In the genomic region with DNA sequence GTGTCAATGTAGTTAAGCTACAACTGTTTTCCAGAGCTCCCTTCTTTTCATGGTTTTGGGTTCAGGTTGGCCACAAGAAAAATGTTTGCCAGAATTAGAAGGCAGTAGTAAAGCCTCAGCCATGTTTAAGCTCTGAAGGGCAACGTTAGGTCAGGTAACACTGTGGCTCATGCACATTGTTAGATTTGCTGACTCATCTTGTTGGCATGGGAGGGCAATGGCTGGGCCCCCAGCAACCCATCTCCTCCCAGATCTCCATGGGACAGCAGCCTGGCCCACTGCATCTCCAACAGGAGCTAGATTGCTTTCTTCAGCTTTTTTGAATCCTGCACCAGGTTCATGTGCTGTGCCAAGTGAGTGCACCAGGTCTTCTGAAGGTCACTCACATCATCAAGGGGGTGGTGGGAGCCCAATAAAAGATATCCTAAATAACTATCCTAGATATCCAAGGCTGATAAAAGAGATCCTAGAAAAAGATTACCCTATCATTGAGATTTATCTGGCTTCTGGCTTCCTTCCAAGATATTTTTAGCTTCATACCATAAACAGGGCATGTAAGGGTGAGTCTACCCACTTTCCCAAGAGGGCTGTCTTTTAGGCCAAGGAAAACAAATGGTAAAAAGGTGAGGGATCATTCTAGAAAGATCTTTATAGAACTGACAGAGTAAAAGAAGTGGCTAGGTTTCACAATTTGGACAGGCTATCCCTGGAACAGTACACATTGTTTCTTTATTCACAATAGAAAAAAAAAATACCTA, we compare ENCODE assay signal across 1 cellular context.
TF ChIP-seq lines count a peak whose summit lies in the region.

No MANE protein-coding gene starts in this region.

TF ChIP-seq in GM23338, 12 proteins besides CTCF, POLR2A, EP300 and RAD21 (continued from another document):
- no peak for TF ChIP-seq EZH2phosphoT487 (IDR thresholded peaks at IDR 0.05; ENCODE audit: unreplicated experiment)
- TF ChIP-seq, protein P1, sequence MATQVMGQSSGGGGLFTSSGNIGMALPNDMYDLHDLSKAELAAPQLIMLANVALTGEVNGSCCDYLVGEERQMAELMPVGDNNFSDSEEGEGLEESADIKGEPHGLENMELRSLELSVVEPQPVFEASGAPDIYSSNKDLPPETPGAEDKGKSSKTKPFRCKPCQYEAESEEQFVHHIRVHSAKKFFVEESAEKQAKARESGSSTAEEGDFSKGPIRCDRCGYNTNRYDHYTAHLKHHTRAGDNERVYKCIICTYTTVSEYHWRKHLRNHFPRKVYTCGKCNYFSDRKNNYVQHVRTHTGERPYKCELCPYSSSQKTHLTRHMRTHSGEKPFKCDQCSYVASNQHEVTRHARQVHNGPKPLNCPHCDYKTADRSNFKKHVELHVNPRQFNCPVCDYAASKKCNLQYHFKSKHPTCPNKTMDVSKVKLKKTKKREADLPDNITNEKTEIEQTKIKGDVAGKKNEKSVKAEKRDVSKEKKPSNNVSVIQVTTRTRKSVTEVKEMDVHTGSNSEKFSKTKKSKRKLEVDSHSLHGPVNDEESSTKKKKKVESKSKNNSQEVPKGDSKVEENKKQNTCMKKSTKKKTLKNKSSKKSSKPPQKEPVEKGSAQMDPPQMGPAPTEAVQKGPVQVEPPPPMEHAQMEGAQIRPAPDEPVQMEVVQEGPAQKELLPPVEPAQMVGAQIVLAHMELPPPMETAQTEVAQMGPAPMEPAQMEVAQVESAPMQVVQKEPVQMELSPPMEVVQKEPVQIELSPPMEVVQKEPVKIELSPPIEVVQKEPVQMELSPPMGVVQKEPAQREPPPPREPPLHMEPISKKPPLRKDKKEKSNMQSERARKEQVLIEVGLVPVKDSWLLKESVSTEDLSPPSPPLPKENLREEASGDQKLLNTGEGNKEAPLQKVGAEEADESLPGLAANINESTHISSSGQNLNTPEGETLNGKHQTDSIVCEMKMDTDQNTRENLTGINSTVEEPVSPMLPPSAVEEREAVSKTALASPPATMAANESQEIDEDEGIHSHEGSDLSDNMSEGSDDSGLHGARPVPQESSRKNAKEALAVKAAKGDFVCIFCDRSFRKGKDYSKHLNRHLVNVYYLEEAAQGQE (IDR thresholded peaks at IDR 0.05; ENCODE audit: unreplicated experiment): no peak
- no peak for TF ChIP-seq ZNF114 (CRISPR knock-in tag; IDR thresholded peaks at IDR 0.05)
- no peak for TF ChIP-seq EZH2 (IDR thresholded peaks at IDR 0.05; ENCODE audit: low read depth, unreplicated experiment)
- no peak for TF ChIP-seq STAT1 (IDR thresholded peaks at IDR 0.05; ENCODE audit: unreplicated experiment)
- TF ChIP-seq, protein P2, sequence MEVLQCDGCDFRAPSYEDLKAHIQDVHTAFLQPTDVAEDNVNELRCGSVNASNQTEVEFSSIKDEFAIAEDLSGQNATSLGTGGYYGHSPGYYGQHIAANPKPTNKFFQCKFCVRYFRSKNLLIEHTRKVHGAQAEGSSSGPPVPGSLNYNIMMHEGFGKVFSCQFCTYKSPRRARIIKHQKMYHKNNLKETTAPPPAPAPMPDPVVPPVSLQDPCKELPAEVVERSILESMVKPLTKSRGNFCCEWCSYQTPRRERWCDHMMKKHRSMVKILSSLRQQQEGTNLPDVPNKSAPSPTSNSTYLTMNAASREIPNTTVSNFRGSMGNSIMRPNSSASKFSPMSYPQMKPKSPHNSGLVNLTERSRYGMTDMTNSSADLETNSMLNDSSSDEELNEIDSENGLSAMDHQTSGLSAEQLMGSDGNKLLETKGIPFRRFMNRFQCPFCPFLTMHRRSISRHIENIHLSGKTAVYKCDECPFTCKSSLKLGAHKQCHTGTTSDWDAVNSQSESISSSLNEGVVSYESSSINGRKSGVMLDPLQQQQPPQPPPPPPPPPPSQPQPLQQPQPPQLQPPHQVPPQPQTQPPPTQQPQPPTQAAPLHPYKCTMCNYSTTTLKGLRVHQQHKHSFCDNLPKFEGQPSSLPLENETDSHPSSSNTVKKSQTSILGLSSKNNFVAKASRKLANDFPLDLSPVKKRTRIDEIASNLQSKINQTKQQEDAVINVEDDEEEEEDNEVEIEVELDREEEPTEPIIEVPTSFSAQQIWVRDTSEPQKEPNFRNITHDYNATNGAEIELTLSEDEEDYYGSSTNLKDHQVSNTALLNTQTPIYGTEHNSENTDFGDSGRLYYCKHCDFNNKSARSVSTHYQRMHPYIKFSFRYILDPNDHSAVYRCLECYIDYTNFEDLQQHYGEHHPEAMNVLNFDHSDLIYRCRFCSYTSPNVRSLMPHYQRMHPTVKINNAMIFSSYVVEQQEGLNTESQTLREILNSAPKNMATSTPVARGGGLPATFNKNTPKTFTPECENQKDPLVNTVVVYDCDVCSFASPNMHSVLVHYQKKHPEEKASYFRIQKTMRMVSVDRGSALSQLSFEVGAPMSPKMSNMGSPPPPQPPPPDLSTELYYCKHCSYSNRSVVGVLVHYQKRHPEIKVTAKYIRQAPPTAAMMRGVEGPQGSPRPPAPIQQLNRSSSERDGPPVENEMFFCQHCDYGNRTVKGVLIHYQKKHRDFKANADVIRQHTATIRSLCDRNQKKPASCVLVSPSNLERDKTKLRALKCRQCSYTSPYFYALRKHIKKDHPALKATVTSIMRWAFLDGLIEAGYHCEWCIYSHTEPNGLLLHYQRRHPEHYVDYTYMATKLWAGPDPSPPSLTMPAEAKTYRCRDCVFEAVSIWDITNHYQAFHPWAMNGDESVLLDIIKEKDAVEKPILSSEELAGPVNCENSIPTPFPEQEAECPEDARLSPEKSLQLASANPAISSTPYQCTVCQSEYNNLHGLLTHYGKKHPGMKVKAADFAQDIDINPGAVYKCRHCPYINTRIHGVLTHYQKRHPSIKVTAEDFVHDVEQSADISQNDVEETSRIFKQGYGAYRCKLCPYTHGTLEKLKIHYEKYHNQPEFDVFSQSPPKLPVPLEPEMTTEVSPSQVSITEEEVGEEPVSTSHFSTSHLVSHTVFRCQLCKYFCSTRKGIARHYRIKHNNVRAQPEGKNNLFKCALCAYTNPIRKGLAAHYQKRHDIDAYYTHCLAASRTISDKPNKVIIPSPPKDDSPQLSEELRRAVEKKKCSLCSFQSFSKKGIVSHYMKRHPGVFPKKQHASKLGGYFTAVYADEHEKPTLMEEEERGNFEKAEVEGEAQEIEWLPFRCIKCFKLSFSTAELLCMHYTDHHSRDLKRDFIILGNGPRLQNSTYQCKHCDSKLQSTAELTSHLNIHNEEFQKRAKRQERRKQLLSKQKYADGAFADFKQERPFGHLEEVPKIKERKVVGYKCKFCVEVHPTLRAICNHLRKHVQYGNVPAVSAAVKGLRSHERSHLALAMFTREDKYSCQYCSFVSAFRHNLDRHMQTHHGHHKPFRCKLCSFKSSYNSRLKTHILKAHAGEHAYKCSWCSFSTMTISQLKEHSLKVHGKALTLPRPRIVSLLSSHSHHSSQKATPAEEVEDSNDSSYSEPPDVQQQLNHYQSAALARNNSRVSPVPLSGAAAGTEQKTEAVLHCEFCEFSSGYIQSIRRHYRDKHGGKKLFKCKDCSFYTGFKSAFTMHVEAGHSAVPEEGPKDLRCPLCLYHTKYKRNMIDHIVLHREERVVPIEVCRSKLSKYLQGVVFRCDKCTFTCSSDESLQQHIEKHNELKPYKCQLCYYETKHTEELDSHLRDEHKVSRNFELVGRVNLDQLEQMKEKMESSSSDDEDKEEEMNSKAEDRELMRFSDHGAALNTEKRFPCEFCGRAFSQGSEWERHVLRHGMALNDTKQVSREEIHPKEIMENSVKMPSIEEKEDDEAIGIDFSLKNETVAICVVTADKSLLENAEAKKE (CRISPR knock-in tag; IDR thresholded peaks at IDR 0.05): no peak
- no peak for TF ChIP-seq JUNB (IDR thresholded peaks at IDR 0.05; ENCODE audit: unreplicated experiment)
